ENCODE assay signal across 12 cellular contexts in genomic region chr4:140719693-140720092, GRCh38. TPM values are rescaled to one million over a fixed set of nuclear protein-coding genes. Genes with fewer than 3 reads are reported as not detected.
DNase-seq lines count a peak whose midpoint lies in the region; ATAC-seq, FAIRE-seq and TF ChIP-seq lines count a peak whose summit lies in the region.
"Had no signal": no experiment of that assay in that cellular context is flagged by ENCODE, and none has a peak within 500 bp of the region (broad histone marks: within the 10 kb centered on the region; RNA-seq: fewer than 3 reads in every experiment).

No MANE protein-coding gene starts in this region.

- H4K20me1 ChIP-seq in HepG2 (ENCODE audit: insufficient read depth, low read length): no peaks in the 10 kb centered on the region

- no peak overlapping the region for H3K9ac ChIP-seq in HepG2 (ENCODE audit: insufficient read depth, low read depth, low read length)

- intact Hi-C loops in HepG2 (cut with micrococcal nuclease; ENCODE audit: unreplicated experiment) (no loop called here), right lobe of liver (cut with DNase I) (no loop called here), upper lobe of right lung (cut with DNase I) (no loop called here)
- intact Hi-C loops in activated T-helper 2 cell treated with anti-CD3 and anti-CD28 coated beads, Interferon-gamma antibody, Interleukin-2, Interleukin-4, amounts not matched to agents 10 μg/mL and 5 μg/mL and 100 μg/mL, durations not matched to agents 14 hours and 24 hours and 36 hours (cut with micrococcal nuclease): no loop called here

- no peak overlapping the region for H3K4me2 ChIP-seq in HepG2 (ENCODE audit: low read depth, low read length)

- H3K4me3 Mint-ChIP-seq in activated T-helper 2 cell treated with anti-CD3 and anti-CD28 coated beads, Interferon-gamma antibody, Interleukin-2, Interleukin-4, amounts not matched to agents 10 μg/mL and 5 μg/mL and 100 μg/mL, durations not matched to agents 14 hours and 24 hours and 36 hours (ENCODE audit: low read depth): no peak overlapping the region
- H3K4me3 Mint-ChIP-seq: activated T-helper 1 cell treated with anti-CD3 and anti-CD28 coated beads, Interleukin-12 subunit alpha, Interleukin-12 subunit beta, Interleukin-2, Interleukin-4 antibody, amounts not matched to agents 30 ng/mL and 10 ng/mL and 1 ng/mL, durations not matched to agents 14 hours and 24 hours and 36 hours had no signal

- H3K27ac ChIP-seq in HepG2 (ENCODE audit: extremely low read length, insufficient read depth, low read length) (peak overlapping the region; percentile 10), right lobe of liver (no peak overlapping the region), KOPT-K1 (ENCODE audit: low read depth, low read length, poor library complexity, severe bottlenecking) (peak overlapping the region; percentile 70), upper lobe of right lung (peak overlapping the region; percentile 1)
- H3K27ac ChIP-seq: cardiac muscle cell had no signal

- TF ChIP-seq RAD21 in HepG2 (CRISPR knock-in tag; IDR thresholded peaks at IDR 0.05): no peak

- H3K36me3 ChIP-seq in HepG2 (replicated peaks in 1 of 2; ENCODE audit: control insufficient read depth in 1 of 2, insufficient read depth in 2 of 2, low read length in 2 of 2): no peaks in the 10 kb centered on the region
- no peaks in the 10 kb centered on the region for H3K36me3 ChIP-seq in right lobe of liver
- H3K36me3 ChIP-seq in KOPT-K1 (ENCODE audit: insufficient read depth, low read length): no peaks in the 10 kb centered on the region
- H3K36me3 ChIP-seq in upper lobe of right lung: no peaks in the 10 kb centered on the region
- H3K36me3 ChIP-seq: cardiac muscle cell had no signal

- TF ChIP-seq POLR2A in HepG2 (IDR thresholded peaks at IDR 0.05; ENCODE audit: insufficient read depth in 1 of 2, low read depth in 2 of 2, low read length in 2 of 2) (no peak), right lobe of liver (IDR thresholded peaks at IDR 0.05) (no peak)

- H3K36me3 Mint-ChIP-seq in activated T-helper 2 cell treated with anti-CD3 and anti-CD28 coated beads, Interferon-gamma antibody, Interleukin-2, Interleukin-4, amounts not matched to agents 10 μg/mL and 5 μg/mL and 100 μg/mL, durations not matched to agents 14 hours and 24 hours and 36 hours (ENCODE audit: low read depth): no peaks in the 10 kb centered on the region

- CTCF ChIA-PET in HepG2 (lab: Yijun Ruan, JAX; ENCODE audit: low intra/inter-chr PET ratio, low total read pairs): no interaction called here

- peaks cover 41% of the 10 kb centered on the region for H3K79me2 ChIP-seq in HepG2 (ENCODE audit: insufficient read depth, low read length)

- DNase-seq in HepG2 (ENCODE audit: low spot score) (no peak), right lobe of liver (no peak), upper lobe of right lung (no peak)
- DNase-seq in activated T-helper 2 cell treated with anti-CD3 and anti-CD28 coated beads, Interferon-gamma antibody, Interleukin-2, Interleukin-4, amounts not matched to agents 10 μg/mL and 5 μg/mL and 100 μg/mL, durations not matched to agents 14 hours and 24 hours and 36 hours (ENCODE audit: low spot score): no peak
- no peak for DNase-seq in NK-92 treated with Interleukin-12 subunit alpha and Interleukin-12 subunit beta, amount 100 ng/mL, for 24 hours (lab: John Stamatoyannopoulos, UW)
- DNase-seq in effector CD8-positive, alpha-beta T cell (lab: John Stamatoyannopoulos, UW): no peak
- DNase-seq: islet precursor cell, NCI-H1930 had no signal

- BruUV-seq in HepG2 (replicated peaks; lab: Mats Ljungman, UMichigan): no TSS peak

- no peaks in the 10 kb centered on the region for H3K27me3 ChIP-seq in HepG2 (ENCODE audit: control insufficient read depth in 1 of 2, insufficient read depth in 2 of 2, low read length in 2 of 2)
- H3K27me3 ChIP-seq in right lobe of liver: no peaks in the 10 kb centered on the region
- no peaks in the 10 kb centered on the region for H3K27me3 ChIP-seq in upper lobe of right lung
- H3K27me3 ChIP-seq: cardiac muscle cell had no signal

- H3K9me3 ChIP-seq in HepG2 (ENCODE audit: low read length) (no peaks in the 10 kb centered on the region), right lobe of liver (no peaks in the 10 kb centered on the region), KOPT-K1 (ENCODE audit: insufficient read depth, low read length, poor library complexity, severe bottlenecking) (no peaks in the 10 kb centered on the region), upper lobe of right lung (no peaks in the 10 kb centered on the region)

- POLR2A ChIA-PET in HepG2 (lab: Yijun Ruan, JAX): no interaction called here

- peaks cover 4% of the 10 kb centered on the region for H3K4me1 Mint-ChIP-seq in activated T-helper 2 cell treated with anti-CD3 and anti-CD28 coated beads, Interferon-gamma antibody, Interleukin-2, Interleukin-4, amounts not matched to agents 10 μg/mL and 5 μg/mL and 100 μg/mL, durations not matched to agents 14 hours and 24 hours and 36 hours (ENCODE audit: low read depth)

- in situ Hi-C loops in HepG2 (cut with HindIII; ENCODE audit: extremely low pct_ligation_motif_present, low pct_unique_long_range_greater_than_20kb): no loop called here

- no peaks in the 10 kb centered on the region for H3K27me3 Mint-ChIP-seq in activated T-helper 2 cell treated with anti-CD3 and anti-CD28 coated beads, Interferon-gamma antibody, Interleukin-2, Interleukin-4, amounts not matched to agents 10 μg/mL and 5 μg/mL and 100 μg/mL, durations not matched to agents 14 hours and 24 hours and 36 hours (ENCODE audit: low read depth)

- H3K9me3 Mint-ChIP-seq in activated T-helper 2 cell treated with anti-CD3 and anti-CD28 coated beads, Interferon-gamma antibody, Interleukin-2, Interleukin-4, amounts not matched to agents 10 μg/mL and 5 μg/mL and 100 μg/mL, durations not matched to agents 14 hours and 24 hours and 36 hours: no peaks in the 10 kb centered on the region
- H3K9me3 Mint-ChIP-seq: activated T-helper 1 cell treated with anti-CD3 and anti-CD28 coated beads, Interleukin-12 subunit alpha, Interleukin-12 subunit beta, Interleukin-2, Interleukin-4 antibody, amounts not matched to agents 30 ng/mL and 10 ng/mL and 1 ng/mL, durations not matched to agents 14 hours and 24 hours and 36 hours had no signal

- FAIRE-seq in HepG2 (lab: Jason Lieb, UNC): no peak

- TF ChIP-seq CTCF in HepG2 (CRISPR knock-in tag; IDR thresholded peaks at IDR 0.05) (no peak), right lobe of liver (IDR thresholded peaks at IDR 0.05) (no peak), upper lobe of right lung (IDR thresholded peaks at IDR 0.05) (no peak)

- ATAC-seq in HepG2 (peak; percentile 24; the same call in 1 of the 3 replicates), right lobe of liver (no peak), HG02588 (IDR thresholded peaks at IDR 0.05; ENCODE audit: unreplicated experiment) (peak; percentile 75), upper lobe of right lung (no peak)

- no peak overlapping the region for H2AFZ ChIP-seq in HepG2 (ENCODE audit: low read length)

- TF ChIP-seq EP300 in HepG2 (IDR thresholded peaks at IDR 0.05; ENCODE audit: low read depth in 2 of 2, low read length in 2 of 2): no peak
- TF ChIP-seq EP300 in HepG2 (CRISPR knock-in tag; IDR thresholded peaks at IDR 0.05; ENCODE audit: borderline replicate concordance): no peak

- H3K27ac Mint-ChIP-seq in activated T-helper 2 cell treated with anti-CD3 and anti-CD28 coated beads, Interferon-gamma antibody, Interleukin-2, Interleukin-4, amounts not matched to agents 10 μg/mL and 5 μg/mL and 100 μg/mL, durations not matched to agents 14 hours and 24 hours and 36 hours: no peak overlapping the region
- H3K27ac Mint-ChIP-seq: activated T-helper 1 cell treated with anti-CD3 and anti-CD28 coated beads, Interleukin-12 subunit alpha, Interleukin-12 subunit beta, Interleukin-2, Interleukin-4 antibody, amounts not matched to agents 30 ng/mL and 10 ng/mL and 1 ng/mL, durations not matched to agents 14 hours and 24 hours and 36 hours had no signal

- H3K4me1 ChIP-seq in HepG2 (ENCODE audit: insufficient read depth, low read length) (peaks cover 54% of the 10 kb centered on the region), right lobe of liver (peaks cover 0 to 6% (median 0%) of the 10 kb centered on the region in 4 donors), upper lobe of right lung (peaks cover 29% of the 10 kb centered on the region)

- 91% methylated on average over 2 of the region's 2 CpGs for WGBS in HepG2 (ENCODE audit: low lambda C conversion rate)
- 100% methylated on average over 1 of the region's 2 CpGs for WGBS in right lobe of liver (ENCODE audit: insufficient coverage, low coverage, low lambda C conversion rate, missing lambda C conversion rate)

- H3K4me3 ChIP-seq in HepG2 (replicated peaks in 1 of 3; ENCODE audit: insufficient read depth in 1 of 3, low read depth in 2 of 3, low read length in 3 of 3): no peak overlapping the region
- H3K4me3 ChIP-seq in right lobe of liver: no peak overlapping the region
- no peak overlapping the region for H3K4me3 ChIP-seq in upper lobe of right lung
- H3K4me3 ChIP-seq: cardiac muscle cell had no signal

RNA-seq across cellular contexts. Expression of gene TBC1D9, which starts 36.5 kb away (rescaled TPM):
- 12.2 TPM in 2 replicates for total RNA-seq in HepG2 (2016; rRNA removed; fragmentation: Illumina TruSeq; extraction: Trizol)
- 1.5 and 2.6 TPM in 2 replicates for total RNA-seq in HepG2 (2016; cell fraction: cytosol; rRNA removed; fragmentation: Illumina TruSeq; extraction: Trizol; ENCODE audit: low read depth)
- 10.4 and 11.6 TPM in 2 replicates for total RNA-seq in HepG2 (2016; cell fraction: insoluble cytoplasmic fraction; rRNA removed; fragmentation: Illumina TruSeq; extraction: Trizol)
- 4.6 and 4.8 TPM in 2 replicates for total RNA-seq in HepG2 (2016; cell fraction: membrane; rRNA removed; fragmentation: Illumina TruSeq; extraction: Trizol)
- 17.1 and 20.0 TPM in 2 replicates for total RNA-seq in HepG2 (2016; cell fraction: nucleus; rRNA removed; fragmentation: Illumina TruSeq; extraction: Trizol)
- 9.6 and 11.9 TPM in 2 replicates for polyA plus RNA-seq in HepG2 (2011; rRNA removed)
- 7.0 and 8.0 TPM in 2 replicates for polyA plus RNA-seq in HepG2 (2011; cell fraction: cytosol; rRNA removed)
- polyA plus RNA-seq in HepG2 (2011; cell fraction: nucleus; rRNA removed): 11.8 and 12.8 TPM in 2 replicates
- polyA plus RNA-seq in HepG2 (2012): 7.3 and 8.1 TPM in 2 replicates
- 0.26 and 0.42 TPM in 2 replicates for polyA plus RNA-seq in HepG2 (2016; cell fraction: cytosol; fragmentation: Illumina TruSeq; extraction: Trizol; ENCODE audit: low read depth)
- polyA plus RNA-seq in HepG2 (2016; cell fraction: insoluble cytoplasmic fraction; fragmentation: Illumina TruSeq; extraction: Trizol; ENCODE audit: low read depth): 7.8 and 8.5 TPM in 2 replicates
- polyA plus RNA-seq in HepG2 (2016; cell fraction: membrane; fragmentation: Illumina TruSeq; extraction: Trizol; ENCODE audit: low read depth): 1.4 and 1.7 TPM in 2 replicates
- polyA plus RNA-seq in HepG2 (2016; cell fraction: nucleus; fragmentation: Illumina TruSeq; extraction: Trizol; ENCODE audit: insufficient read depth, low read depth): 11.3 and 12.2 TPM in 2 replicates
- 11.6 and 31.0 TPM in 2 replicates for polyA minus RNA-seq in HepG2 (2011; rRNA and poly(A)+ RNA removed; ENCODE audit: low replicate concordance)
- polyA minus RNA-seq in HepG2 (2011; cell fraction: cytosol; rRNA and poly(A)+ RNA removed): 13.0 and 13.1 TPM in 2 replicates
- 57.6 and 63.4 TPM in 2 replicates for polyA minus RNA-seq in HepG2 (2011; cell fraction: nucleus; rRNA and poly(A)+ RNA removed)
- total RNA-seq in right lobe of liver: 10 to 100 TPM in 3 of 6 experiments, 1 to 10 TPM in 3; 6.6 to 17.9 (median 9.4) TPM
- 39.5 TPM for total RNA-seq in upper lobe of right lung
- 0.07 TPM in 2 replicates for total RNA-seq in activated T-helper 2 cell treated with anti-CD3 and anti-CD28 coated beads, Interferon-gamma antibody, Interleukin-2, Interleukin-4, amounts not matched to agents 10 μg/mL and 5 μg/mL and 100 μg/mL, durations not matched to agents 14 hours and 24 hours and 36 hours
- total RNA-seq: activated T-helper 1 cell treated with anti-CD3 and anti-CD28 coated beads, Interleukin-12 subunit alpha, Interleukin-12 subunit beta, Interleukin-2, Interleukin-4 antibody, amounts not matched to agents 30 ng/mL and 10 ng/mL and 1 ng/mL, durations not matched to agents 14 hours and 24 hours and 36 hours had no signal

Comparison
In these comparisons a context has a peak if more than half of its experiments do, and no peak if none do; other contexts are left out.
1. ATAC-seq: peak in HepG2 (single experiment) and HG02588 (single experiment); none in right lobe of liver (0 of 4) and upper lobe of right lung (single experiment).
2. H3K27ac ChIP-seq: peak in HepG2 (single experiment), KOPT-K1 (single experiment) and upper lobe of right lung (single experiment); none in right lobe of liver (0 of 3).